Comparison of ENCODE assay signal across 27 cellular contexts in genomic region chr10:121409466-121410104, GRCh38.
"Had no signal": no experiment of that assay in that cellular context is flagged by ENCODE, and none has a peak within 500 bp of the region (broad histone marks: within the 10 kb centered on the region; RNA-seq: fewer than 3 reads in every experiment).

No MANE protein-coding gene starts in this region.

- FAIRE-seq: frontal cortex, keratinocyte had no signal

- H2AFZ ChIP-seq: parathyroid adenoma had no signal

- H3K4me3 ChIP-seq: colonic mucosa, left lung, mucosa of descending colon, sigmoid colon, thoracic aorta, transverse colon, upper lobe of right lung, uterus had no signal

- DNase-seq: colonic mucosa; effector CD8-positive, alpha-beta T cell; endodermal cell; hypothalamus; left cardiac atrium; left lung; mesenchymal stem cell; mucosa of descending colon; naive B cell; right cardiac atrium; sigmoid colon; stimulated activated CD4-positive, alpha-beta T cell treated with anti-CD3 and anti-CD28 coated beads, Interleukin-4, amount 100 ng/mL, for 4 hours; transverse colon; upper lobe of right lung; uterus had no signal

- H3K27me3 ChIP-seq: colonic mucosa, left lung, sigmoid colon, transverse colon, upper lobe of right lung, uterus had no signal

- H3K9me3 ChIP-seq: colonic mucosa, left lung, mucosa of descending colon, sigmoid colon, thoracic aorta, transverse colon, upper lobe of right lung, uterus had no signal

- H3K9ac ChIP-seq: parathyroid adenoma had no signal

- H3K4me1 ChIP-seq: colonic mucosa, left lung, uterus had no signal

- H3K9me3 Mint-ChIP-seq: dendritic cell treated with granulocyte-macrophage colony-stimulating factor and Interleukin-4, amounts not matched to agents 40 ng/mL and 50 ng/mL, for 4 days; mesothelial cell of epicardium; natural killer cell treated with Interleukin-12 subunit alpha and Interleukin-12 subunit beta and Interleukin-15 and Interleukin-18, amount 100 ng/mL, for 72 hours; neural crest cell had no signal

- H3K27me3 Mint-ChIP-seq: dendritic cell treated with granulocyte-macrophage colony-stimulating factor and Interleukin-4, amounts not matched to agents 40 ng/mL and 50 ng/mL, for 4 days; naive B cell; progenitor cell of endocrine pancreas; stimulated activated memory B cell treated with anti-CD40 and anti-IgM and Interleukin-4, amounts not matched to agents 10 μg/mL and 1 μg/mL and 100 μg/mL, for 72 hours; stimulated activated naive CD8-positive, alpha-beta T cell treated with anti-CD3 and anti-CD28 coated beads, Interleukin-15, Interleukin-2, amounts not matched to agents 100 ng/mL and 50 ng/mL, for 24 hours had no signal

- H3K4me3 Mint-ChIP-seq: dendritic cell treated with granulocyte-macrophage colony-stimulating factor and Interleukin-4, amounts not matched to agents 40 ng/mL and 50 ng/mL, for 4 days; endodermal cell; mesothelial cell of epicardium; naive B cell; natural killer cell treated with Interleukin-12 subunit alpha and Interleukin-12 subunit beta and Interleukin-15 and Interleukin-18, amount 100 ng/mL, for 72 hours; neural crest cell; stimulated activated memory B cell treated with anti-CD40 and anti-IgM and Interleukin-4, amounts not matched to agents 10 μg/mL and 1 μg/mL and 100 μg/mL, for 72 hours; stimulated activated naive CD8-positive, alpha-beta T cell treated with anti-CD3 and anti-CD28 coated beads, Interleukin-15, Interleukin-2, amounts not matched to agents 100 ng/mL and 50 ng/mL, for 24 hours had no signal

- H3K27ac ChIP-seq: colonic mucosa, epithelial cell of prostate, left lung, parathyroid adenoma, sigmoid colon, thoracic aorta, transverse colon, upper lobe of right lung, uterus had no signal

- ATAC-seq: left cardiac atrium; left lung; mucosa of descending colon; natural killer cell treated with Interleukin-12 subunit alpha and Interleukin-12 subunit beta and Interleukin-15 and Interleukin-18, amount 100 ng/mL, for 72 hours; right cardiac atrium; stimulated activated memory B cell treated with anti-CD40 and anti-IgM and Interleukin-4, amounts not matched to agents 10 μg/mL and 1 μg/mL and 100 μg/mL, for 72 hours; upper lobe of right lung had no signal

- H3K4me1 Mint-ChIP-seq: naive B cell; stimulated activated memory B cell treated with anti-CD40 and anti-IgM and Interleukin-4, amounts not matched to agents 10 μg/mL and 1 μg/mL and 100 μg/mL, for 72 hours had no signal

- H3K79me2 ChIP-seq: parathyroid adenoma had no signal

- H3K36me3 Mint-ChIP-seq: mesothelial cell of epicardium; naive B cell; natural killer cell treated with Interleukin-12 subunit alpha and Interleukin-12 subunit beta and Interleukin-15 and Interleukin-18, amount 100 ng/mL, for 72 hours; stimulated activated memory B cell treated with anti-CD40 and anti-IgM and Interleukin-4, amounts not matched to agents 10 μg/mL and 1 μg/mL and 100 μg/mL, for 72 hours had no signal

- H3K27ac Mint-ChIP-seq: dendritic cell treated with granulocyte-macrophage colony-stimulating factor and Interleukin-4, amounts not matched to agents 40 ng/mL and 50 ng/mL, for 4 days; endodermal cell; mesothelial cell of epicardium; natural killer cell treated with Interleukin-12 subunit alpha and Interleukin-12 subunit beta and Interleukin-15 and Interleukin-18, amount 100 ng/mL, for 72 hours; progenitor cell of endocrine pancreas; stimulated activated memory B cell treated with anti-CD40 and anti-IgM and Interleukin-4, amounts not matched to agents 10 μg/mL and 1 μg/mL and 100 μg/mL, for 72 hours; stimulated activated naive CD8-positive, alpha-beta T cell treated with anti-CD3 and anti-CD28 coated beads, Interleukin-15, Interleukin-2, amounts not matched to agents 100 ng/mL and 50 ng/mL, for 24 hours had no signal

- H3K36me3 ChIP-seq: colonic mucosa, left lung, sigmoid colon, thoracic aorta, transverse colon, upper lobe of right lung, uterus had no signal
